1 cellular context compared by ENCODE assay signal in genomic region chr9:137516144-137516917, GRCh38.
TF ChIP-seq lines count a peak whose summit lies in the region.

No MANE protein-coding gene starts in this region.

TF ChIP-seq in GM23338, 12 proteins besides CTCF, POLR2A, EP300 and RAD21 (continued from another document):
- TF ChIP-seq ZNF462 (CRISPR knock-in tag; IDR thresholded peaks at IDR 0.05) (no peak), POLR2AphosphoS5 (IDR thresholded peaks at IDR 0.05; ENCODE audit: low read depth) (no peak), EZH2 (IDR thresholded peaks at IDR 0.05; ENCODE audit: low read depth, unreplicated experiment) (no peak), EZH2phosphoT487 (IDR thresholded peaks at IDR 0.05; ENCODE audit: unreplicated experiment) (no peak), ZNF331 (CRISPR knock-in tag; IDR thresholded peaks at IDR 0.05; ENCODE audit: low read depth) (no peak)
